In the genomic region with DNA sequence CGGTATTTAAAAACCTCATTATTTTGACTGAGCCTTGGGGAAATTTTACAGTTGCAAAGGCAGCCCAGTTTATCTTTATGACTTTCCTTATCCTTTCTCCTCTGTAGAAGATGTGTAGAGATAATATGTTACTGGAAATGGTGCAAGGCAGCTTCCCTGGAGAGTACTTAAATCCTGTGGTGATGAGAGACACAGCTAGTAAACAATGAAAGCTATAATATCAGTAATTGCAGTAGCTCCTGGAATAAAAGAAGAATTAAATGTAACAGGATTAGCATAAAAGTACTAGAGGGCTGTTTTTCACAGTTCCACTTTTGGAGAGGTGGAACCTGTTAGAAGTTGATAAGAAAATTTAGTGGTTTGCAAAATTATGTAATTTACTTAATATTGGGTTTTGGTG, we compare ENCODE assay signal across 23 cellular contexts. TPM values are rescaled to one million over a fixed set of nuclear protein-coding genes. Genes with fewer than 3 reads are reported as not detected.
DNase-seq lines count a peak whose midpoint lies in the region; ATAC-seq, FAIRE-seq and TF ChIP-seq lines count a peak whose summit lies in the region.
"Had no signal": no experiment of that assay in that cellular context is flagged by ENCODE, and none has a peak within 500 bp of the region (broad histone marks: within the 10 kb centered on the region; RNA-seq: fewer than 3 reads in every experiment).

No MANE protein-coding gene starts in this region.

- TF ChIP-seq EP300 in K562 (IDR thresholded peaks at IDR 0.05; ENCODE audit: low read length) = no peak; the same call in 1 of the 2 replicates

- H3K79me2 ChIP-seq in K562 (ENCODE audit: control insufficient read depth, insufficient read depth, low read length) = no peaks in the 10 kb centered on the region

- no TSS peak for BruUV-seq in K562 (replicated peaks; lab: Mats Ljungman, UMichigan)

- intact Hi-C loops in K562 (cut with micrococcal nuclease) = no loop called here
- intact Hi-C loops in esophagus squamous epithelium (cut with DNase I) = no loop called here

- no peak for TF ChIP-seq POLR2A in K562 (conservative IDR thresholded peaks at IDR 0.05)
- TF ChIP-seq POLR2A in esophagus squamous epithelium (IDR thresholded peaks at IDR 0.05) = no peak

- H3K27me3 ChIP-seq in K562 (ENCODE audit: control insufficient read depth in 2 of 2, insufficient read depth in 2 of 2, low read length in 2 of 2) = no peaks in the 10 kb centered on the region
- H3K27me3 ChIP-seq in esophagus squamous epithelium = no peaks in the 10 kb centered on the region
- H3K27me3 ChIP-seq in MG63 = peaks cover 9% of the 10 kb centered on the region
- H3K27me3 ChIP-seq: neutrophil, tibial artery had no signal

- POLR2A ChIA-PET in K562 (lab: Yijun Ruan, JAX) = interaction anchor here (0.7 to 3.2 kb wide), 5 partner anchors 15 to 797 kb away, joined by 3 to 36 read pairs (median 3); partner anchors contain the start of gene EDEM3

- H3K4me1 ChIP-seq in K562 (replicated peaks in 1 of 2; ENCODE audit: control insufficient read depth in 2 of 2, insufficient read depth in 2 of 2, low read length in 2 of 2) (peaks cover 14 to 46% of the 10 kb centered on the region in 2 experiments), esophagus squamous epithelium (no peaks in the 10 kb centered on the region)
- H3K4me1 ChIP-seq: psoas muscle, tibial artery had no signal

- in situ Hi-C loops in K562 (cut with MboI) = no loop called here

- peak; percentile 10 for DNase-seq in DMS153 treated with DMSO at 0.1 percent for 48 hours (lab: John Stamatoyannopoulos, UW; ENCODE audit: unreplicated experiment)
- DNase-seq in NCI-H1436 (lab: John Stamatoyannopoulos, UW) = peak; percentile 35
- peak; percentile 80 for DNase-seq in NCI-H69 (lab: John Stamatoyannopoulos, UW)
- DNase-seq in K562 (ENCODE audit: extremely low read depth in 1 of 4, low spot score in 3 of 4) = peak in 2 of 4 experiments; percentile 22 to 35
- DNase-seq in cerebellar cortex (ENCODE audit: low spot score) = no peak
- DNase-seq in esophagus squamous epithelium (lab: John Stamatoyannopoulos, UW) = no peak
- DNase-seq in MG63 = no peak
- DNase-seq: activated B cell treated with CpG ODN at 0.5 μM for 24 hours; activated CD4-positive, alpha-beta T cell treated with anti-CD3 and anti-CD28 coated beads, Interleukin-2, amount 50 U/mL, for 4 hours; activated CD8-positive, alpha-beta memory T cell treated with anti-CD3 and anti-CD28 coated beads, Interleukin-2, amount 50 U/mL, for 4 hours; caudate nucleus; dorsolateral prefrontal cortex; kidney; NCI-H2029; NCI-H524 treated with DMSO at 0.1 percent for 48 hours; psoas muscle; stimulated activated naive CD8-positive, alpha-beta T cell treated with anti-CD3 and anti-CD28 coated beads, Interleukin-15, amount 100 ng/mL, for 72 hours; tibial artery had no signal

- H2AFZ ChIP-seq in K562 (ENCODE audit: low read depth, low read length) = peak overlapping the region; percentile 78

- no peaks in the 10 kb centered on the region for H3K9me3 ChIP-seq in K562 (replicated peaks; ENCODE audit: control insufficient read depth, insufficient read depth, low read depth, low read length)
- no peaks in the 10 kb centered on the region for H3K9me3 ChIP-seq in esophagus squamous epithelium
- H3K9me3 ChIP-seq in MG63 = no peaks in the 10 kb centered on the region
- H3K9me3 ChIP-seq: neutrophil, psoas muscle, tibial artery had no signal

- H3K36me3 ChIP-seq in K562 (ENCODE audit: control insufficient read depth, insufficient read depth, low read length) = no peaks in the 10 kb centered on the region; the same call in 2 of the 3 replicates
- H3K36me3 ChIP-seq in esophagus squamous epithelium = no peaks in the 10 kb centered on the region
- H3K36me3 ChIP-seq in MG63 = no peaks in the 10 kb centered on the region
- H3K36me3 ChIP-seq: neutrophil, tibial artery had no signal

- H3K4me3 ChIP-seq in K562 (no peak overlapping the region), esophagus squamous epithelium (no peak overlapping the region), MG63 (no peak overlapping the region)
- H3K4me3 ChIP-seq: dorsolateral prefrontal cortex, lung, psoas muscle, tibial artery had no signal

- CTCF ChIA-PET in K562 (lab: Yijun Ruan, JAX; ENCODE audit: low intra/inter-chr PET ratio) = no interaction called here

- H3K9ac ChIP-seq in K562 (ENCODE audit: insufficient read depth in 1 of 2, low read depth in 2 of 2, low read length in 2 of 2) = peak overlapping the region in 1 of 2 experiments; percentile 36; a peak in 1 of 4 replicates

- no peak for TF ChIP-seq CTCF in K562 (IDR thresholded peaks at IDR 0.05 in 2 of 3, conservative IDR thresholded peaks at IDR 0.05 in 1 of 3; ENCODE audit: insufficient read depth in 2 of 3, low read depth in 1 of 3, low read length in 3 of 3)
- TF ChIP-seq CTCF in esophagus squamous epithelium (IDR thresholded peaks at IDR 0.05) = no peak

- H3K4me2 ChIP-seq in K562 (ENCODE audit: insufficient read depth, low read length) = peak overlapping the region; percentile 22; the same call in 1 of the 2 replicates

- no peak for FAIRE-seq in K562 (lab: Jason Lieb, UNC)
- FAIRE-seq: astrocyte, kidney had no signal

- WGBS in K562 (ENCODE audit: insufficient coverage, low coverage, missing lambda C conversion rate) = 0% methylated on average over 1 of the region's 1 CpG
- WGBS in esophagus squamous epithelium, 2 donors = 83 to 94% methylated on average over 1 of the region's 1 CpG

- no peaks in the 10 kb centered on the region for H4K20me1 ChIP-seq in K562 (replicated peaks; ENCODE audit: control insufficient read depth, insufficient read depth, low read length)

- H3K27ac ChIP-seq in K562 (ENCODE audit: extremely low read depth, low read depth, low read length) = peak overlapping the region; percentile 56; the same call in 2 of the 3 replicates
- no peak overlapping the region for H3K27ac ChIP-seq in esophagus squamous epithelium
- H3K27ac ChIP-seq: dorsolateral prefrontal cortex, neutrophil, psoas muscle, tibial artery had no signal

- TF ChIP-seq RAD21 in K562 (CRISPR knock-in tag; conservative IDR thresholded peaks at IDR 0.05 in 1 of 2, IDR thresholded peaks at IDR 0.05 in 1 of 2) = no peak

- ATAC-seq in K562 = no peak
- ATAC-seq: activated naive CD4-positive, alpha-beta T cell treated with anti-CD3 and anti-CD28 coated beads, Interleukin-2, amount 50 U/mL, for 72 hours; psoas muscle; SK-N-SH treated with all-trans-retinoic acid at 6 μM for 48 hours; stimulated activated naive CD8-positive, alpha-beta T cell treated with anti-CD3 and anti-CD28 coated beads, Interleukin-15, amount 100 ng/mL, for 72 hours had no signal

- no peaks in the 10 kb centered on the region for H3K9me1 ChIP-seq in K562 (ENCODE audit: control insufficient read depth, insufficient read depth, low read length)

TF ChIP-seq in K562, 482 proteins besides CTCF, POLR2A, EP300 and RAD21 (continues in another document):
- TF ChIP-seq, protein P1, sequence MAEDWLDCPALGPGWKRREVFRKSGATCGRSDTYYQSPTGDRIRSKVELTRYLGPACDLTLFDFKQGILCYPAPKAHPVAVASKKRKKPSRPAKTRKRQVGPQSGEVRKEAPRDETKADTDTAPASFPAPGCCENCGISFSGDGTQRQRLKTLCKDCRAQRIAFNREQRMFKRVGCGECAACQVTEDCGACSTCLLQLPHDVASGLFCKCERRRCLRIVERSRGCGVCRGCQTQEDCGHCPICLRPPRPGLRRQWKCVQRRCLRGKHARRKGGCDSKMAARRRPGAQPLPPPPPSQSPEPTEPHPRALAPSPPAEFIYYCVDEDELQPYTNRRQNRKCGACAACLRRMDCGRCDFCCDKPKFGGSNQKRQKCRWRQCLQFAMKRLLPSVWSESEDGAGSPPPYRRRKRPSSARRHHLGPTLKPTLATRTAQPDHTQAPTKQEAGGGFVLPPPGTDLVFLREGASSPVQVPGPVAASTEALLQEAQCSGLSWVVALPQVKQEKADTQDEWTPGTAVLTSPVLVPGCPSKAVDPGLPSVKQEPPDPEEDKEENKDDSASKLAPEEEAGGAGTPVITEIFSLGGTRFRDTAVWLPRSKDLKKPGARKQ (CRISPR knock-in tag; IDR thresholded peaks at IDR 0.05) = no peak
- TF ChIP-seq CXXC5 (CRISPR knock-in tag; IDR thresholded peaks at IDR 0.05) (no peak), CEBPG (CRISPR knock-in tag; IDR thresholded peaks at IDR 0.05) (no peak), CEBPG (tag; conservative IDR thresholded peaks at IDR 0.05 in 1 of 2, IDR thresholded peaks at IDR 0.05 in 1 of 2) (0 out of 4 replicates have a peak, but pooled peaks of 1 of the 2 experiments have one; percentile 19), ZNF140 (CRISPR knock-in tag; IDR thresholded peaks at IDR 0.05) (no peak), XRCC3 (IDR thresholded peaks at IDR 0.05) (no peak), SMARCE1 (IDR thresholded peaks at IDR 0.05) (0 out of 2 replicates have a peak, but pooled peaks have one; percentile 14), FOXA3 (CRISPR knock-in tag; conservative IDR thresholded peaks at IDR 0.05 in 1 of 2, IDR thresholded peaks at IDR 0.05 in 1 of 2) (0 out of 4 replicates have a peak, but pooled peaks of 1 of the 2 experiments have one; percentile 5), POLR3G (IDR thresholded peaks at IDR 0.05; ENCODE audit: extremely low read depth, insufficient read length, insufficient replicate concordance) (no peak), ILF3 (IDR thresholded peaks at IDR 0.05; ENCODE audit: borderline replicate concordance) (no peak), SOX6 (IDR thresholded peaks at IDR 0.05) (0 out of 2 replicates have a peak, but pooled peaks have one; percentile 6), PTRF (tag; IDR thresholded peaks at IDR 0.05) (no peak)

RNA-seq across cellular contexts. Expression of gene EDEM3, which starts 15.5 kb away (rescaled TPM):
- 30.0 and 65.7 TPM in 2 replicates for total RNA-seq in K562 (2011; cell fraction: chromatin; rRNA removed; ENCODE audit: low replicate concordance)
- 18.3 and 23.0 TPM in 2 replicates for total RNA-seq in K562 (2011; cell fraction: nucleolus; rRNA removed)
- total RNA-seq in K562 (2011; cell fraction: nucleoplasm; rRNA removed) = 49.9 and 51.0 TPM in 2 replicates
- total RNA-seq in K562 (2014; rRNA removed) = 27.9 and 30.9 TPM in 2 replicates
- 46.6 and 47.9 TPM in 2 replicates for total RNA-seq in K562 (2014; rRNA removed; fragmentation: Illumina TruSeq; extraction: Trizol)
- total RNA-seq in K562 (2015; rRNA removed; fragmentation: Illumina TruSeq; extraction: Trizol) = 40.9 and 45.9 TPM in 2 replicates
- 30.7 and 40.3 TPM in 2 replicates for total RNA-seq in K562 (2021)
- 27.3 and 28.0 TPM in 2 replicates for polyA plus RNA-seq in K562 (2011; rRNA removed)
- polyA plus RNA-seq in K562 (2011; cell fraction: cytosol; rRNA removed) = 3.5 and 9.9 TPM in 2 replicates
- 24.2 and 34.5 TPM in 2 replicates for polyA plus RNA-seq in K562 (2011; cell fraction: nucleus; rRNA removed)
- 20.5 and 21.3 TPM in 2 replicates for polyA plus RNA-seq in K562 (2012)
- polyA plus RNA-seq in K562 (2014; fragmentation: Illumina TruSeq; extraction: Trizol) = 22.3 and 31.6 TPM in 2 replicates
- polyA plus RNA-seq in K562 (2014; fragmentation: Nextera tagmentation; extraction: Ambion mirVana) = 10 to 100 TPM; 15.8 to 18.5 TPM
- polyA plus RNA-seq in K562 (2014; rRNA removed) = 16.6 and 19.5 TPM in 2 replicates
- 137 and 138 TPM in 2 replicates for polyA minus RNA-seq in K562 (2011; rRNA and poly(A)+ RNA removed)
- polyA minus RNA-seq in K562 (2011; cell fraction: cytosol; rRNA and poly(A)+ RNA removed) = 33.3 and 55.8 TPM in 2 replicates
- polyA minus RNA-seq in K562 (2011; cell fraction: nucleus; rRNA and poly(A)+ RNA removed) = 17.2 and 36.8 TPM in 2 replicates
- total RNA-seq in esophagus squamous epithelium = 10 to 100 TPM; 13.4 to 22.6 (median 20.9) TPM
- 17.9 and 20.0 TPM in 2 replicates for total RNA-seq in MG63 (2014; rRNA removed; shearing (Covaris generic); ENCODE audit: low replicate concordance)

Comparison
In these comparisons a context has a peak if more than half of its experiments do, and no peak if none do; other contexts are left out.
1. DNase-seq: peak in DMS153 treated with DMSO at 0.1 percent for 48 hours (single experiment), NCI-H1436 (single experiment) and NCI-H69 (single experiment); none in cerebellar cortex (single experiment), esophagus squamous epithelium (single experiment) and MG63 (single experiment).